In genomic region chr4:48079972-48080391, GRCh38 we compare ENCODE assay signal across 13 cellular contexts. TPM values are rescaled to one million over a fixed set of nuclear protein-coding genes. Genes with fewer than 3 reads are reported as not detected.
A peak's percentile ranks its signal among the peaks of the same experiment; 100 is the strongest.
DNase-seq lines count a peak whose midpoint lies in the region; ATAC-seq, FAIRE-seq and TF ChIP-seq lines count a peak whose summit lies in the region.
"Had no signal": no experiment of that assay in that cellular context is flagged by ENCODE, and none has a peak within 500 bp of the region (broad histone marks: within the 10 kb centered on the region; RNA-seq: fewer than 3 reads in every experiment).

No MANE protein-coding gene starts in this region.

- POLR2A ChIA-PET in HCT116 (lab: Charles Lee) = no interaction called here

- H3K9me3 ChIP-seq in HCT116 (ENCODE audit: control insufficient read depth in 1 of 2, insufficient read depth in 1 of 2, low read depth in 1 of 2, low read length in 2 of 2) = no peaks in the 10 kb centered on the region
- H3K9me3 ChIP-seq in HAP-1 = no peaks in the 10 kb centered on the region
- H3K9me3 ChIP-seq: tibial nerve had no signal

- no peak overlapping the region for H3K4me3 Mint-ChIP-seq in progenitor cell of endocrine pancreas (ENCODE audit: low read depth)

- in situ Hi-C loops in HAP-1 (cut with MboI; ENCODE audit: low sequenced_read_pairs) = loop anchor here (10.0 to 25.0 kb wide), 3 partner anchors 55 to 393 kb away; no protein-coding TSS in a partner anchor

- intact Hi-C loops in HCT116 (cut with micrococcal nuclease) = loop anchor here (10.0 kb wide), 1 partner anchor 515 kb away; no protein-coding TSS in a partner anchor

- H3K4me2 ChIP-seq in HCT116 (ENCODE audit: low read length) = peak overlapping the region; percentile 72
- H3K4me2 ChIP-seq: KMS-11 had no signal

- peaks cover 33% of the 10 kb centered on the region for H3K4me1 Mint-ChIP-seq in progenitor cell of endocrine pancreas (ENCODE audit: low read depth)

- H3K4me1 ChIP-seq in HCT116 (ENCODE audit: control insufficient read depth in 1 of 2, insufficient read depth in 2 of 2, low read length in 2 of 2) = peaks cover 24 to 36% of the 10 kb centered on the region in 2 experiments
- H3K4me1 ChIP-seq in HAP-1 = no peaks in the 10 kb centered on the region
- H3K4me1 ChIP-seq: tibial nerve had no signal

- TF ChIP-seq RAD21 in HCT116 (IDR thresholded peaks at IDR 0.05; ENCODE audit: low read depth) = no peak

- CTCF ChIA-PET in HCT116 (lab: Charles Lee) = no interaction called here

- H3K36me3 ChIP-seq in HCT116 (ENCODE audit: control insufficient read depth in 1 of 2, insufficient read depth in 2 of 2, low read length in 2 of 2) = no peaks in the 10 kb centered on the region
- H3K36me3 ChIP-seq in HAP-1 (replicated peaks) = no peaks in the 10 kb centered on the region
- H3K36me3 ChIP-seq: tibial nerve had no signal

- no peaks in the 10 kb centered on the region for H3K9me2 ChIP-seq in HCT116 (ENCODE audit: insufficient read depth)

- H3K27me3 ChIP-seq in HCT116 (ENCODE audit: insufficient read depth, low read length) (no peaks in the 10 kb centered on the region), HAP-1 (ENCODE audit: low read depth) (no peaks in the 10 kb centered on the region; the same call in 1 of the 2 replicates)
- H3K27me3 ChIP-seq: tibial nerve had no signal

- H3K36me3 Mint-ChIP-seq in progenitor cell of endocrine pancreas (ENCODE audit: insufficient read depth) = no peaks in the 10 kb centered on the region

- peak; percentile 77 for ATAC-seq in HCT116
- no peak for ATAC-seq in GM19467 (IDR thresholded peaks at IDR 0.05; ENCODE audit: unreplicated experiment)

- H3K27ac Mint-ChIP-seq in progenitor cell of endocrine pancreas = peak overlapping the region; percentile 49

- no peaks in the 10 kb centered on the region for H3K79me2 ChIP-seq in HCT116 (ENCODE audit: insufficient read depth, low read length)
- H3K79me2 ChIP-seq: parathyroid adenoma had no signal

- H3K27me3 Mint-ChIP-seq in progenitor cell of endocrine pancreas = no peaks in the 10 kb centered on the region

- FAIRE-seq in RCC 7860 (lab: Jason Lieb, UNC) = peak; percentile 28

- no peak for DNase-seq in HCT116 (ENCODE audit: low read depth, low spot score)
- peak; percentile 54 for DNase-seq in RCC 7860 (ENCODE audit: low spot score)
- peak; percentile 59 to 77 for DNase-seq in foreskin fibroblast
- DNase-seq in progenitor cell of endocrine pancreas (ENCODE audit: low spot score, unreplicated experiment) = no peak
- no peak for DNase-seq in OCI-M1 (lab: John Stamatoyannopoulos, UW)
- DNase-seq in HAP-1 (ENCODE audit: low spot score in 2 of 2) = no peak
- no peak for DNase-seq in RPMI8226
- DNase-seq: activated naive CD4-positive, alpha-beta T cell treated with anti-CD3 and anti-CD28 coated beads, Interleukin-2, amount 50 U/mL, for 16 hours; NCI-H524 treated with DMSO at 0.1 percent for 48 hours had no signal

- H3K9ac ChIP-seq in HCT116 (ENCODE audit: low read length) = peak overlapping the region; percentile 37
- H3K9ac ChIP-seq: KMS-11, parathyroid adenoma had no signal

- RAD21 ChIA-PET in HCT116 (lab: Charles Lee; ENCODE audit: low non-redundant PET in 1 of 2, low total read pairs in 2 of 2, uncharacterized antibody in 2 of 2, unreplicated experiment in 2 of 2) = no interaction called here

- H4K20me1 ChIP-seq in HCT116 (ENCODE audit: insufficient read depth) = no peaks in the 10 kb centered on the region

- H3K27ac ChIP-seq in HCT116 (ENCODE audit: low read depth, low read length) = peak overlapping the region; percentile 45
- H3K27ac ChIP-seq: KMS-11, parathyroid adenoma, tibial nerve had no signal

- H2AFZ ChIP-seq in HCT116 (ENCODE audit: low read depth, low read length, poor library complexity, severe bottlenecking) = peak overlapping the region; percentile 91
- H2AFZ ChIP-seq: parathyroid adenoma had no signal

- TF ChIP-seq CTCF in HCT116 (IDR thresholded peaks at IDR 0.05 in 2 of 3, conservative IDR thresholded peaks at IDR 0.05 in 1 of 3; ENCODE audit: borderline replicate concordance in 1 of 3, insufficient read depth in 1 of 3, low read depth in 2 of 3, low read length in 2 of 3) = no peak
- TF ChIP-seq CTCF in foreskin fibroblast (IDR thresholded peaks at IDR 0.05; ENCODE audit: low read depth, low read length) = no peak
- no peak for TF ChIP-seq CTCF in progenitor cell of endocrine pancreas (IDR thresholded peaks at IDR 0.05; ENCODE audit: unreplicated experiment)

- no TSS peak for BruUV-seq in HCT116 (replicated peaks; lab: Mats Ljungman, UMichigan)

- H3K9me3 Mint-ChIP-seq in progenitor cell of endocrine pancreas (ENCODE audit: low read depth) = no peaks in the 10 kb centered on the region

- TF ChIP-seq POLR2A in HCT116 (IDR thresholded peaks at IDR 0.05; ENCODE audit: borderline replicate concordance, extremely low read depth, insufficient read depth, insufficient read length) = no peak

- H3K4me3 ChIP-seq in HCT116 (replicated peaks in 1 of 2; ENCODE audit: low read depth in 1 of 2, low read length in 2 of 2) = peak overlapping the region in 1 of 2 experiments; percentile 46; a peak in 2 of 4 replicates
- H3K4me3 ChIP-seq in foreskin fibroblast (ENCODE audit: low read depth in 1 of 2, low read length in 2 of 2) = no peak overlapping the region
- H3K4me3 ChIP-seq in HAP-1 = no peak overlapping the region
- H3K4me3 ChIP-seq: tibial nerve had no signal

TF ChIP-seq in HCT116, 20 proteins besides CTCF, POLR2A, EP300 and RAD21:
- TF ChIP-seq FOSL1 (IDR thresholded peaks at IDR 0.05; ENCODE audit: low read depth) = 0 out of 2 replicates have a peak, but pooled peaks have one; percentile 6
- TF ChIP-seq YY1 (IDR thresholded peaks at IDR 0.05; ENCODE audit: extremely low read depth, insufficient replicate concordance, low read depth, low read length) = peak; percentile 33
- TF ChIP-seq JUND (IDR thresholded peaks at IDR 0.05) = peak; percentile 20; the same call in 1 of the 2 replicates
- TF ChIP-seq CBX3 (IDR thresholded peaks at IDR 0.05; ENCODE audit: low read depth) = no peak

RNA-seq across cellular contexts. Expression of gene TXK, which starts 54.1 kb away (rescaled TPM):
- total RNA-seq in HCT116 (2021; ENCODE audit: unreplicated experiment) = 1.7 TPM
- polyA plus RNA-seq in HCT116 (2012) = 0.20 and 0.47 TPM in 2 replicates
- total RNA-seq in progenitor cell of endocrine pancreas = 1.3 and 3.0 TPM in 2 replicates

Comparison
In these comparisons a context has a peak if more than half of its experiments do, and no peak if none do; other contexts are left out.
1. DNase-seq: peak in RCC 7860 (single experiment) and foreskin fibroblast (2 of 2); none in HCT116 (single experiment), progenitor cell of endocrine pancreas (single experiment), OCI-M1 (single experiment), HAP-1 (0 of 2) and RPMI8226 (single experiment).